ENCODE assay signal across 5 cellular contexts in genomic region chr3:72735072-72735471, GRCh38.
DNase-seq lines count a peak whose midpoint lies in the region; ATAC-seq, FAIRE-seq and TF ChIP-seq lines count a peak whose summit lies in the region.
"Not testable (repeated sequence)": the region's sequence is repeated elsewhere in the genome, so short reads cannot be mapped to it uniquely, and the experiment has no call there.

No MANE protein-coding gene starts in this region.

- not testable (repeated sequence) for H3K27ac Mint-ChIP-seq in GM23338; astrocyte (ENCODE audit: unreplicated experiment)

- not testable (repeated sequence) for H3K27me3 ChIP-seq in GM23338 (ENCODE audit: insufficient read depth); astrocyte (ENCODE audit: insufficient read depth, low read length); K562 (ENCODE audit: control insufficient read depth in 2 of 2, insufficient read depth in 2 of 2, low read length in 2 of 2); HepG2 (ENCODE audit: control insufficient read depth in 1 of 2, insufficient read depth in 2 of 2, low read length in 2 of 2)

- H3K4me1 ChIP-seq in GM23338 (ENCODE audit: insufficient read depth); astrocyte (ENCODE audit: insufficient read depth, low read length); HepG2 (ENCODE audit: insufficient read depth, low read length): not testable (repeated sequence)
- H3K4me1 ChIP-seq in K562 (replicated peaks in 1 of 2; ENCODE audit: control insufficient read depth in 2 of 2, insufficient read depth in 2 of 2, low read length in 2 of 2), result peaks cover 20 to 21% of the 10 kb centered on the region in 2 experiments; a peak in 4 of 5 replicates

- not testable (repeated sequence) for TF ChIP-seq EP300 in K562 (IDR thresholded peaks at IDR 0.05; ENCODE audit: low read length); HepG2 (IDR thresholded peaks at IDR 0.05; ENCODE audit: low read depth in 2 of 2, low read length in 2 of 2); HepG2 (CRISPR knock-in tag; IDR thresholded peaks at IDR 0.05; ENCODE audit: borderline replicate concordance)

- peaks cover 17% of the 10 kb centered on the region for H3K36me3 Mint-ChIP-seq in GM23338 (ENCODE audit: low read depth)
- not testable (repeated sequence) for H3K36me3 Mint-ChIP-seq in astrocyte (ENCODE audit: low read depth, unreplicated experiment)

- not testable (repeated sequence) for H3K9me3 ChIP-seq in astrocyte (ENCODE audit: insufficient read depth, low read depth, low read length); K562 (replicated peaks; ENCODE audit: control insufficient read depth, insufficient read depth, low read depth, low read length); HepG2 (ENCODE audit: low read length)

- not testable (repeated sequence) for TF ChIP-seq CTCF in D721Med (IDR thresholded peaks at IDR 0.05; ENCODE audit: insufficient read depth, missing control alignments); GM23338 (conservative IDR thresholded peaks at IDR 0.05; ENCODE audit: low read depth in 2 of 2); astrocyte (IDR thresholded peaks at IDR 0.05; ENCODE audit: insufficient read depth, low read depth, low read length); K562 (IDR thresholded peaks at IDR 0.05 in 2 of 3, conservative IDR thresholded peaks at IDR 0.05 in 1 of 3; ENCODE audit: insufficient read depth in 2 of 3, low read depth in 1 of 3, low read length in 3 of 3); HepG2 (CRISPR knock-in tag; IDR thresholded peaks at IDR 0.05)

- not testable (repeated sequence) for H3K9ac ChIP-seq in astrocyte (ENCODE audit: low read length); K562 (ENCODE audit: insufficient read depth in 1 of 2, low read depth in 2 of 2, low read length in 2 of 2); HepG2 (ENCODE audit: insufficient read depth, low read depth, low read length)

- not testable (repeated sequence) for H3K4me3 ChIP-seq in GM23338; astrocyte (ENCODE audit: insufficient read depth, low read depth, low read length); K562; HepG2 (replicated peaks in 1 of 3; ENCODE audit: insufficient read depth in 1 of 3, low read depth in 2 of 3, low read length in 3 of 3)

- not testable (repeated sequence) for H3K79me2 ChIP-seq in GM23338 (replicated peaks; ENCODE audit: insufficient read depth); astrocyte (ENCODE audit: insufficient read depth, low read length); K562 (ENCODE audit: control insufficient read depth, insufficient read depth, low read length); HepG2 (ENCODE audit: insufficient read depth, low read length)

- in situ Hi-C loops in K562 (cut with MboI); HepG2 (cut with HindIII; ENCODE audit: extremely low pct_ligation_motif_present, low pct_unique_long_range_greater_than_20kb): not testable (repeated sequence)

- H3K27me3 Mint-ChIP-seq in GM23338 (ENCODE audit: insufficient read depth, low read depth, poor library complexity) (peaks cover 11% of the 10 kb centered on the region), astrocyte (ENCODE audit: low read depth, unreplicated experiment) (peaks cover 22% of the 10 kb centered on the region)

- H2AFZ ChIP-seq in GM23338; astrocyte (ENCODE audit: low read depth, low read length); HepG2 (ENCODE audit: low read length): not testable (repeated sequence)
- H2AFZ ChIP-seq in K562 (ENCODE audit: low read depth, low read length), result peak overlapping the region; percentile 70

- not testable (repeated sequence) for H3K9me1 ChIP-seq in K562 (ENCODE audit: control insufficient read depth, insufficient read depth, low read length)

- peaks cover 28% of the 10 kb centered on the region for H3K9me3 Mint-ChIP-seq in GM23338
- H3K9me3 Mint-ChIP-seq in astrocyte (ENCODE audit: unreplicated experiment), result peaks cover 15% of the 10 kb centered on the region

- not testable (repeated sequence) for H3K36me3 ChIP-seq in GM23338 (ENCODE audit: insufficient read depth); astrocyte (ENCODE audit: insufficient read depth, low read length); K562 (ENCODE audit: control insufficient read depth, insufficient read depth, low read length); HepG2 (replicated peaks in 1 of 2; ENCODE audit: control insufficient read depth in 1 of 2, insufficient read depth in 2 of 2, low read length in 2 of 2)

- not testable (repeated sequence) for TF ChIP-seq POLR2A in K562 (conservative IDR thresholded peaks at IDR 0.05); HepG2 (IDR thresholded peaks at IDR 0.05; ENCODE audit: insufficient read depth in 1 of 2, low read depth in 2 of 2, low read length in 2 of 2)

- WGBS in K562 (ENCODE audit: insufficient coverage, low coverage, missing lambda C conversion rate), result 33% methylated on average over 1 of the region's 4 CpGs
- WGBS in HepG2 (ENCODE audit: low lambda C conversion rate), result 100% methylated on average over 3 of the region's 4 CpGs

- TF ChIP-seq RAD21 in K562 (CRISPR knock-in tag; conservative IDR thresholded peaks at IDR 0.05 in 1 of 2, IDR thresholded peaks at IDR 0.05 in 1 of 2); HepG2 (CRISPR knock-in tag; IDR thresholded peaks at IDR 0.05): not testable (repeated sequence)

- not testable (repeated sequence) for H3K4me2 ChIP-seq in GM23338; astrocyte (ENCODE audit: low read length); K562 (ENCODE audit: insufficient read depth, low read length); HepG2 (ENCODE audit: low read depth, low read length)

- peaks cover 16% of the 10 kb centered on the region; the same call in 2 of the 3 replicates for H3K4me1 Mint-ChIP-seq in GM23338
- H3K4me1 Mint-ChIP-seq in astrocyte (ENCODE audit: low read depth, unreplicated experiment), result not testable (repeated sequence)

- H3K9me2 ChIP-seq in GM23338 (ENCODE audit: insufficient read depth), result not testable (repeated sequence)

- H3K4me3 Mint-ChIP-seq in GM23338; astrocyte (ENCODE audit: unreplicated experiment): not testable (repeated sequence)

- H3F3A ChIP-seq in GM23338 (replicated peaks; ENCODE audit: low read depth), result not testable (repeated sequence)

- FAIRE-seq in D721Med (lab: Jason Lieb, UNC), result peak; percentile 53
- FAIRE-seq in astrocyte (lab: Jason Lieb, UNC), result peak; percentile 94
- peak; percentile 95 for FAIRE-seq in K562 (lab: Jason Lieb, UNC)
- FAIRE-seq in HepG2 (lab: Jason Lieb, UNC), result not testable (repeated sequence)

- BruUV-seq in K562 (replicated peaks; lab: Mats Ljungman, UMichigan); HepG2 (replicated peaks; lab: Mats Ljungman, UMichigan): not testable (repeated sequence)

- ATAC-seq in GM23338, HepG2: not testable (repeated sequence)
- ATAC-seq in K562, result peak; percentile 53

- not testable (repeated sequence) for H3K27ac ChIP-seq in GM23338 (ENCODE audit: low read depth); astrocyte (ENCODE audit: low read depth, low read length); K562 (ENCODE audit: extremely low read depth, low read depth, low read length); HepG2 (ENCODE audit: extremely low read length, insufficient read depth, low read length)

- CTCF ChIA-PET in K562 (lab: Yijun Ruan, JAX; ENCODE audit: low intra/inter-chr PET ratio); HepG2 (lab: Yijun Ruan, JAX; ENCODE audit: low intra/inter-chr PET ratio, low total read pairs): not testable (repeated sequence)

- H4K20me1 ChIP-seq in GM23338 (replicated peaks; ENCODE audit: insufficient read depth); astrocyte (ENCODE audit: insufficient read depth, low read length); K562 (replicated peaks; ENCODE audit: control insufficient read depth, insufficient read depth, low read length); HepG2 (ENCODE audit: insufficient read depth, low read length): not testable (repeated sequence)

- intact Hi-C loops in K562 (cut with micrococcal nuclease); HepG2 (cut with micrococcal nuclease; ENCODE audit: unreplicated experiment): not testable (repeated sequence)

- POLR2A ChIA-PET in K562 (lab: Yijun Ruan, JAX), result interaction anchor here (0.8 kb wide), 1 partner anchor 9 kb away, joined by 3 read pairs; no protein-coding TSS in a partner anchor
- POLR2A ChIA-PET in HepG2 (lab: Yijun Ruan, JAX), result not testable (repeated sequence)

- DNase-seq in D721Med (ENCODE audit: insufficient read length, low spot score); GM23338 (ENCODE audit: low spot score); astrocyte (ENCODE audit: low read depth); K562 (ENCODE audit: extremely low read depth in 1 of 4, low spot score in 3 of 4); HepG2 (ENCODE audit: low spot score): not testable (repeated sequence)

TF ChIP-seq in GM23338, 12 proteins besides CTCF, POLR2A, EP300 and RAD21:
- TF ChIP-seq ZNF331 (CRISPR knock-in tag; IDR thresholded peaks at IDR 0.05; ENCODE audit: low read depth), result peak; percentile 92

TF ChIP-seq in K562, 482 proteins besides CTCF, POLR2A, EP300 and RAD21 (continues in another document):
- peak; percentile 29 for TF ChIP-seq MEIS2 (IDR thresholded peaks at IDR 0.05; ENCODE audit: partially characterized antibody)
- peak; percentile 48; the same call in 1 of the 2 replicates for TF ChIP-seq EGR1 (conservative IDR thresholded peaks at IDR 0.05)
- peak; percentile 58 for TF ChIP-seq NFIC (IDR thresholded peaks at IDR 0.05)
- TF ChIP-seq L3MBTL2 (IDR thresholded peaks at IDR 0.05), result peak; percentile 42; the same call in 1 of the 2 replicates

TF ChIP-seq in HepG2, 621 proteins besides CTCF, POLR2A, EP300 and RAD21:
- peak; percentile 60 for TF ChIP-seq ZNF331 (CRISPR knock-in tag; IDR thresholded peaks at IDR 0.05)
